Comparison of ENCODE assay signal across 8 cellular contexts in genomic region chr11:110710520-110711381, GRCh38. TPM values are rescaled to one million over a fixed set of nuclear protein-coding genes. Genes with fewer than 3 reads are reported as not detected.
DNase-seq lines count a peak whose midpoint lies in the region; ATAC-seq, FAIRE-seq and TF ChIP-seq lines count a peak whose summit lies in the region.

No MANE protein-coding gene starts in this region.

- H3K9ac ChIP-seq in H1 (replicated peaks in 1 of 4; ENCODE audit: extremely low read depth in 1 of 4, low read depth in 3 of 4, low read length in 3 of 4): no peak overlapping the region

- no peak overlapping the region for H2AK5ac ChIP-seq in H1 (ENCODE audit: low read depth, low read length)

- POLR2A ChIA-PET in H1 (lab: Charles Lee; ENCODE audit: partially characterized antibody): interaction anchor here (0.6 kb wide), 1 partner anchor 263 kb away, joined by 3 read pairs; no protein-coding TSS in a partner anchor

- no peaks in the 10 kb centered on the region for H3K36me3 ChIP-seq in H1 (ENCODE audit: control insufficient read depth in 2 of 4, insufficient read depth in 4 of 4, low read length in 3 of 4)
- no peaks in the 10 kb centered on the region for H3K36me3 ChIP-seq in transverse colon

- no peaks in the 10 kb centered on the region for H3K9me3 ChIP-seq in H1 (ENCODE audit: insufficient read depth in 2 of 2, low read depth in 1 of 2, low read length in 1 of 2)
- H3K9me3 ChIP-seq in transverse colon: no peaks in the 10 kb centered on the region

- no peak overlapping the region for H3K4ac ChIP-seq in H1 (replicated peaks; ENCODE audit: insufficient read length, low read depth, low read length)

- no peak overlapping the region for H3K23ac ChIP-seq in H1 (ENCODE audit: insufficient read length)

- no peaks in the 10 kb centered on the region for H3K79me2 ChIP-seq in H1 (ENCODE audit: control insufficient read depth in 1 of 2, insufficient read depth in 2 of 2, low read length in 2 of 2)

- no peaks in the 10 kb centered on the region for H4K20me1 ChIP-seq in H1 (replicated peaks in 1 of 2; ENCODE audit: control insufficient read depth in 1 of 2, insufficient read depth in 2 of 2, low read length in 2 of 2)

- H3K4me2 ChIP-seq in H1 (ENCODE audit: insufficient read depth in 1 of 2, low read depth in 2 of 2, low read length in 2 of 2): peak overlapping the region; percentile 77 to 80

- CTCF ChIA-PET in H1 (lab: Charles Lee; ENCODE audit: partially characterized antibody): interaction anchor here (0.8 kb wide), 1 partner anchor 166 kb away, joined by 3 read pairs; no protein-coding TSS in a partner anchor

- no peaks in the 10 kb centered on the region for H3K79me1 ChIP-seq in H1 (ENCODE audit: low read depth, low read length)

- no peak overlapping the region for H2BK120ac ChIP-seq in H1 (replicated peaks; ENCODE audit: low read depth, low read length)

- H2BK20ac ChIP-seq in H1 (ENCODE audit: low read length): no peak overlapping the region

- FAIRE-seq in GM12891 (lab: Jason Lieb, UNC) (peak; percentile 47), H1 (lab: Jason Lieb, UNC) (no peak)

- H3K18ac ChIP-seq in H1 (ENCODE audit: extremely low read depth, low read length): no peak overlapping the region

- 10% methylated on average over 31 of the region's 35 CpGs; no CpG with 5 or more reads in 1 of the 2 experiments for WGBS in H1 (ENCODE audit: extremely low coverage in 1 of 2, insufficient coverage in 1 of 2, insufficient read length in 1 of 2, insufficient replicate concordance in 2 of 2, low coverage in 1 of 2, low lambda C conversion rate in 2 of 2, missing lambda C conversion rate in 1 of 2), 2 experiments
- WGBS in transverse colon (ENCODE audit: low coverage in 1 of 2), 2 donors: 9 to 18% methylated on average over 7 to 35 of the region's 35 CpGs

- in situ Hi-C loops in transverse colon (cut with MboI; ENCODE audit: low pct_ligation_motif_present in 1 of 4, low pct_unique_long_range_greater_than_20kb in 1 of 4, low sequenced_read_pairs in 3 of 4): no loop called here

- H3K56ac ChIP-seq in H1 (replicated peaks; ENCODE audit: insufficient read length, low read depth, low read length): no peak overlapping the region

- no peak overlapping the region for H2AFZ ChIP-seq in H1 (ENCODE audit: low read length)

- H3K27me3 ChIP-seq in H1 (replicated peaks in 1 of 4; ENCODE audit: control insufficient read depth in 3 of 4, extremely low read depth in 1 of 4, insufficient read depth in 3 of 4, low read length in 3 of 4): peaks cover 22 to 55% (median 45%) of the 10 kb centered on the region in 4 experiments
- H3K27me3 ChIP-seq in transverse colon: peaks cover 57% of the 10 kb centered on the region

- H3K23me2 ChIP-seq in H1 (ENCODE audit: low read depth, low read length): peaks cover 19% of the 10 kb centered on the region; the same call in 1 of the 2 replicates

- DNase-seq in GM12891 (ENCODE audit: insufficient read length, low spot score) (peak; percentile 4), NCI-H69 (lab: John Stamatoyannopoulos, UW) (peak; percentile 84), H1 (ENCODE audit: low read depth in 1 of 2, low spot score in 2 of 2) (peak in 1 of 2 experiments; percentile 54), mesenteric fat pad (ENCODE audit: low spot score) (peak; percentile 90), transverse colon (peak; percentile 40), globus pallidus (ENCODE audit: low spot score) (no peak)

- no peak overlapping the region for H2BK12ac ChIP-seq in H1 (ENCODE audit: low read depth, low read length)

- TF ChIP-seq EP300 in H1 (IDR thresholded peaks at IDR 0.05; ENCODE audit: borderline replicate concordance in 1 of 2, low read depth in 2 of 2, low read length in 2 of 2) (no peak), transverse colon (IDR thresholded peaks at IDR 0.05; ENCODE audit: low read depth) (no peak)

- TF ChIP-seq RAD21 in H1 (IDR thresholded peaks at IDR 0.05 in 1 of 2, conservative IDR thresholded peaks at IDR 0.05 in 1 of 2; ENCODE audit: low read depth in 2 of 2, low read length in 2 of 2): no peak

- H3K14ac ChIP-seq in H1 (ENCODE audit: insufficient read length): no peak overlapping the region

- peaks cover 3 to 12% (median 7%) of the 10 kb centered on the region in 4 experiments; a peak in 6 of 7 replicates for H3K4me1 ChIP-seq in H1 (replicated peaks in 1 of 4; ENCODE audit: control insufficient read depth in 3 of 4, insufficient read depth in 4 of 4, low read length in 3 of 4)
- H3K4me1 ChIP-seq in transverse colon: peaks cover 0 to 31% (median 19%) of the 10 kb centered on the region in 4 donors

- no peak overlapping the region for H4K91ac ChIP-seq in H1 (replicated peaks; ENCODE audit: insufficient read length, low read length)

- intact Hi-C loops in transverse colon (cut with DNase I; ENCODE audit: low total_unique reads): no loop called here

- H3K27ac ChIP-seq in H1 (ENCODE audit: low read depth, low read length): no peak overlapping the region
- peak overlapping the region; percentile 74 to 84 (median 82) for H3K27ac ChIP-seq in transverse colon

- TF ChIP-seq POLR2A in GM12891 (IDR thresholded peaks at IDR 0.05; ENCODE audit: low read depth, low read length) (no peak), H1 (IDR thresholded peaks at IDR 0.05; ENCODE audit: control extremely low read depth in 1 of 2, low read depth in 2 of 2, low read length in 2 of 2) (no peak), transverse colon (IDR thresholded peaks at IDR 0.05) (no peak)

- TF ChIP-seq CTCF in H1 (IDR thresholded peaks at IDR 0.05; ENCODE audit: control extremely low read depth in 1 of 3, insufficient read depth in 1 of 3, low read depth in 1 of 3, low read length in 3 of 3) (no peak), transverse colon (IDR thresholded peaks at IDR 0.05) (no peak)

- H4K8ac ChIP-seq in H1 (ENCODE audit: extremely low read depth, insufficient read depth, low read length): no peak overlapping the region

- H3K4me3 ChIP-seq in H1 (ENCODE audit: extremely low read depth in 1 of 4, insufficient read depth in 2 of 4, low read depth in 3 of 4, low read length in 4 of 4): peak overlapping the region; percentile 42 to 78 (median 48); a peak in 7 of 8 replicates
- H3K4me3 ChIP-seq in transverse colon: peak overlapping the region; percentile 39 to 69 (median 53)

- H2BK5ac ChIP-seq in H1 (ENCODE audit: low read depth, low read length): no peak overlapping the region

- ATAC-seq in GM18498 (IDR thresholded peaks at IDR 0.05; ENCODE audit: unreplicated experiment): no peak
- no peak for ATAC-seq in HG03442 (IDR thresholded peaks at IDR 0.05; ENCODE audit: unreplicated experiment)

- no peak overlapping the region for H2BK15ac ChIP-seq in H1 (ENCODE audit: low read length)

- H4K5ac ChIP-seq in H1 (ENCODE audit: insufficient read length, low read depth, low read length): no peak overlapping the region

TF ChIP-seq in GM12891, 5 proteins besides CTCF, POLR2A, EP300 and RAD21:
- TF ChIP-seq TAF1 (IDR thresholded peaks at IDR 0.05; ENCODE audit: low read depth, low read length) (no peak), POLR2AphosphoS5 (IDR thresholded peaks at IDR 0.05; ENCODE audit: low read depth, low read length) (no peak), PAX5 (IDR thresholded peaks at IDR 0.05; ENCODE audit: insufficient read depth, low read length, severe bottlenecking) (no peak), SPI1 (IDR thresholded peaks at IDR 0.05; ENCODE audit: low read depth, low read length) (no peak), POU2F2 (IDR thresholded peaks at IDR 0.05; ENCODE audit: low read depth, low read length) (no peak)

TF ChIP-seq in H1, 55 proteins besides CTCF, POLR2A, EP300 and RAD21 (continues in another document):
- TF ChIP-seq SUZ12 (IDR thresholded peaks at IDR 0.05; ENCODE audit: low read length) (peak; percentile 73; the same call in 1 of the 2 replicates), SAP30 (IDR thresholded peaks at IDR 0.05; ENCODE audit: insufficient read depth, insufficient replicate concordance, low read length) (no peak), ASH2L (IDR thresholded peaks at IDR 0.05; ENCODE audit: low read length) (no peak), NANOG (IDR thresholded peaks at IDR 0.05; ENCODE audit: insufficient read depth, low read depth, low read length, poor library complexity, severe bottlenecking) (no peak), TCF12 (IDR thresholded peaks at IDR 0.05; ENCODE audit: low read depth, low read length) (no peak), GTF2F1 (IDR thresholded peaks at IDR 0.05; ENCODE audit: borderline replicate concordance, low read depth, low read length) (no peak), HDAC2 (IDR thresholded peaks at IDR 0.05; ENCODE audit: borderline replicate concordance in 1 of 2, low read depth in 2 of 2, low read length in 2 of 2) (no peak)
- TF ChIP-seq, protein P1, sequence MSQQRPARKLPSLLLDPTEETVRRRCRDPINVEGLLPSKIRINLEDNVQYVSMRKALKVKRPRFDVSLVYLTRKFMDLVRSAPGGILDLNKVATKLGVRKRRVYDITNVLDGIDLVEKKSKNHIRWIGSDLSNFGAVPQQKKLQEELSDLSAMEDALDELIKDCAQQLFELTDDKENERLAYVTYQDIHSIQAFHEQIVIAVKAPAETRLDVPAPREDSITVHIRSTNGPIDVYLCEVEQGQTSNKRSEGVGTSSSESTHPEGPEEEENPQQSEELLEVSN (IDR thresholded peaks at IDR 0.05): peak; percentile 34; the same call in 1 of the 2 replicates

RNA-seq across cellular contexts. Expression of gene ARHGAP20, which starts 1.5 kb away (rescaled TPM):
- polyA plus RNA-seq in GM12891 (2012; ENCODE audit: low read depth, missing spikeins): 0.01 TPM
- 0.11 and 0.28 TPM in 2 replicates for total RNA-seq in H1 (2021; fragmentation: NEBNext Ultra II Directional; extraction: Animal tissue kit (Norgen Biotek cat#: 25700))
- polyA plus RNA-seq in H1 (2011; rRNA removed): 0.03 and 0.05 TPM in 2 replicates
- polyA plus RNA-seq in H1 (2011; cell fraction: cytosol; rRNA removed): 0.05 TPM
- polyA plus RNA-seq in H1 (2011; cell fraction: nucleus; rRNA removed): 0.07 TPM
- polyA plus RNA-seq in H1 (2012, experiment 1 of 2): 0.08 TPM in 4 replicates
- not detected for polyA plus RNA-seq in H1 (2012, experiment 2 of 2)
- 0.04 TPM for polyA plus RNA-seq in H1 (2013, experiment 1 of 2)
- 0.06 TPM for polyA plus RNA-seq in H1 (2013, experiment 2 of 2)
- 0.19 and 0.24 TPM in 2 replicates for polyA minus RNA-seq in H1 (2011; rRNA and poly(A)+ RNA removed)
- polyA minus RNA-seq in H1 (2011; cell fraction: cytosol; rRNA and poly(A)+ RNA removed): 0.15 TPM
- 0.40 TPM for polyA minus RNA-seq in H1 (2011; cell fraction: nucleus; rRNA and poly(A)+ RNA removed)
- total RNA-seq in mesenteric fat pad: 20.6 TPM
- 1 to 10 TPM; 2.5 to 4.9 (median 3.1) TPM for total RNA-seq in transverse colon
